Comparison of ENCODE assay signal across 1 cellular context in genomic region chr2:23127465-23127864, GRCh38.
TF ChIP-seq lines count a peak whose summit lies in the region.

No MANE protein-coding gene starts in this region.

TF ChIP-seq in HepG2, 621 proteins besides CTCF, POLR2A, EP300 and RAD21 (continued from another document):
- no peak for TF ChIP-seq TIGD3 (CRISPR knock-in tag; IDR thresholded peaks at IDR 0.05; ENCODE audit: borderline replicate concordance)
